In the genomic region with DNA sequence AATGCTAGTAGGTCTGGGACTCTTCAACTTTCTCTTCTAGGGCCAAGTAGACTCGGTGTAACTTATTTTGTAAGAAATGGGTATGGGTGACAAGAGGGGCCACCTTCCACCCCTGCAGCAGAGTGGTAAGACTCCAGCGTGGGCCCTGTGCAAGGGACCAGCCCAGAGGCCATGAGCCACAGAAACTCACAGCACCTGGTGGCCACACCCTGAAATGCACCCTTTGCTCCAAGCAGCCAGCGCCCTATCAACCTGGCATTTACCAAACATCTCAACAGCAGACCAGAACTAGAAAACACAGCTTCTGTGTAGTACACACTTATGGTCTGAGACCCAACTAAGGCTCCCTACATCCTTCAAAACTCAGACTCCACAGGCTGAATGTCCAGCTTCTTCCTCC, we compare ENCODE assay signal across 8 cellular contexts. TPM values are rescaled to one million over a fixed set of nuclear protein-coding genes. Genes with fewer than 3 reads are reported as not detected.
DNase-seq lines count a peak whose midpoint lies in the region; ATAC-seq and TF ChIP-seq lines count a peak whose summit lies in the region.

No MANE protein-coding gene starts in this region.

- no peak overlapping the region for H2AFZ ChIP-seq in H9 (ENCODE audit: low read length)

- H2BK15ac ChIP-seq in H9 (ENCODE audit: low read depth, low read length), result no peak overlapping the region

- H4K8ac ChIP-seq in H9 (replicated peaks; ENCODE audit: insufficient read length, low read depth, low read length), result no peak overlapping the region

- no peaks in the 10 kb centered on the region for H4K20me1 ChIP-seq in H9 (ENCODE audit: control insufficient read depth, insufficient read depth, insufficient read length)

- H3T11ph ChIP-seq in H9 (ENCODE audit: low read length), result no peak overlapping the region

- no peak overlapping the region for H2BK20ac ChIP-seq in H9 (ENCODE audit: low read depth, low read length, poor library complexity, severe bottlenecking)

- H2BK5ac ChIP-seq in H9 (ENCODE audit: insufficient read length, low read length), result no peak overlapping the region

- no peak overlapping the region for H2AK5ac ChIP-seq in H9 (ENCODE audit: insufficient read length, low read length)

- no peak overlapping the region for H2BK120ac ChIP-seq in H9 (ENCODE audit: low read depth, low read length, poor library complexity, severe bottlenecking)

- H3K4ac ChIP-seq in H9 (ENCODE audit: low read depth, low read length), result no peak overlapping the region

- TF ChIP-seq CTCF in H9 (conservative IDR thresholded peaks at IDR 0.05) (peak; percentile 76), RWPE2 (IDR thresholded peaks at IDR 0.05; ENCODE audit: poor library complexity, severe bottlenecking) (peak; percentile 52)

- ATAC-seq in RWPE2 (ENCODE audit: low read depth) (peak; percentile 66), HG02970 (IDR thresholded peaks at IDR 0.05; ENCODE audit: low FRiP score, unreplicated experiment) (no peak)

- H3K27me3 Mint-ChIP-seq in H9 (ENCODE audit: low read depth), result no peaks in the 10 kb centered on the region

- peaks cover 48 to 73% (median 72%) of the 10 kb centered on the region in 3 experiments for H3K36me3 Mint-ChIP-seq in H9 (ENCODE audit: insufficient read depth in 1 of 3, low read depth in 3 of 3)

- H3K9me3 Mint-ChIP-seq in H9, result no peaks in the 10 kb centered on the region; a peak in 1 of 5 replicates

- H3K27ac Mint-ChIP-seq in H9, result peak overlapping the region in 1 of 3 experiments; percentile 88; a peak in 3 of 7 replicates

- no peak overlapping the region for H3K18ac ChIP-seq in H9 (ENCODE audit: insufficient read length, low read depth, low read length)

- DNase-seq in CD1c-positive myeloid dendritic cell (ENCODE audit: extremely low spot score) (peak; percentile 71), H9 (peak; percentile 64), RWPE2 (ENCODE audit: low spot score) (no peak), iPS DF 6.9 (ENCODE audit: low read depth, low spot score) (peak; percentile 33), NCI-H1436 treated with DMSO at 0.1 percent for 48 hours (lab: John Stamatoyannopoulos, UW) (no peak)
- DNase-seq in activated naive CD4-positive, alpha-beta T cell treated with Interleukin-2 at 50 U/mL for 16 hours, result peak; percentile 79
- DNase-seq in stimulated activated CD4-positive, alpha-beta T cell treated with anti-CD3 and anti-CD28 coated beads, TNF-alpha, amount 100 ng/mL, for 1 hour (ENCODE audit: low read depth in 3 of 3, low spot score in 1 of 3), result peak; percentile 29 to 59 (median 58)

- no peak overlapping the region for H4K91ac ChIP-seq in H9 (ENCODE audit: insufficient read length, low read depth, low read length)

- peak overlapping the region; percentile 1 for H3K4me2 ChIP-seq in H9 (ENCODE audit: insufficient read depth, insufficient read length, low read length)

- no peak overlapping the region for H3K27ac ChIP-seq in H9 (ENCODE audit: insufficient read length, low read depth, low read length)
- H3K27ac ChIP-seq in RWPE2 (ENCODE audit: poor library complexity, severe bottlenecking), result no peak overlapping the region
- no peak overlapping the region for H3K27ac ChIP-seq in iPS DF 6.9 (ENCODE audit: low read length)

- peaks cover 14 to 16% of the 10 kb centered on the region in 2 experiments for H3K4me1 Mint-ChIP-seq in H9

- H3K27me3 ChIP-seq in H9 (ENCODE audit: insufficient read depth, low read length), result no peaks in the 10 kb centered on the region
- no peaks in the 10 kb centered on the region for H3K27me3 ChIP-seq in RWPE2 (ENCODE audit: insufficient read depth, poor library complexity, severe bottlenecking)
- no peaks in the 10 kb centered on the region for H3K27me3 ChIP-seq in iPS DF 6.9 (ENCODE audit: control insufficient read depth, insufficient read depth, low read length)

- peaks cover 1% of the 10 kb centered on the region for H3K23me2 ChIP-seq in H9 (ENCODE audit: insufficient read length, low read depth, low read length, poor library complexity, severe bottlenecking)

- H3K4me3 ChIP-seq in RWPE2 (ENCODE audit: severe bottlenecking) (no peak overlapping the region), iPS DF 6.9 (ENCODE audit: low read length) (no peak overlapping the region)

- H3K79me1 ChIP-seq in H9 (ENCODE audit: insufficient read depth, low read depth, low read length, poor library complexity, severe bottlenecking), result peaks cover 13% of the 10 kb centered on the region

- no peak overlapping the region for H3K23ac ChIP-seq in H9 (ENCODE audit: insufficient read length, low read depth, low read length)

- H3K4me1 ChIP-seq in H9 (ENCODE audit: insufficient read depth, low read length), result no peaks in the 10 kb centered on the region
- peaks cover 7% of the 10 kb centered on the region for H3K4me1 ChIP-seq in RWPE2 (ENCODE audit: insufficient read depth, poor library complexity, severe bottlenecking)
- H3K4me1 ChIP-seq in iPS DF 6.9 (ENCODE audit: control insufficient read depth, insufficient read depth, low read length), result no peaks in the 10 kb centered on the region

- H3K9ac ChIP-seq in H9 (ENCODE audit: extremely low read depth, insufficient read length, low read length), result no peak overlapping the region

- no peak overlapping the region for H2BK12ac ChIP-seq in H9 (ENCODE audit: insufficient read length, low read depth, low read length)

- peaks cover 5% of the 10 kb centered on the region; the same call in 1 of the 2 replicates for H3K79me2 ChIP-seq in H9 (ENCODE audit: insufficient read depth, low read length)

- peak overlapping the region in 1 of 2 experiments; percentile 35; a peak in 1 of 5 replicates for H3K4me3 Mint-ChIP-seq in H9

- no peak overlapping the region for H3K14ac ChIP-seq in H9 (ENCODE audit: insufficient read depth, low read length)

- WGBS in H9 (ENCODE audit: extremely low coverage, insufficient read length, low lambda C conversion rate), result no CpG with 5 or more reads among the region's 3 CpGs
- no CpG with 5 or more reads among the region's 3 CpGs for WGBS in iPS DF 6.9 (ENCODE audit: insufficient coverage, insufficient read length)

- H3K36me3 ChIP-seq in RWPE2 (ENCODE audit: low read depth) (peaks cover 61% of the 10 kb centered on the region), iPS DF 6.9 (ENCODE audit: control insufficient read depth, insufficient read depth, low read length) (peaks cover 18% of the 10 kb centered on the region)

- H3K56ac ChIP-seq in H9 (ENCODE audit: insufficient read length, low read depth, low read length), result no peak overlapping the region

- no peaks in the 10 kb centered on the region for H3K9me3 ChIP-seq in H9 (ENCODE audit: control insufficient read depth, low read depth, low read length)
- no peaks in the 10 kb centered on the region for H3K9me3 ChIP-seq in RWPE2 (ENCODE audit: severe bottlenecking)
- H3K9me3 ChIP-seq in iPS DF 6.9 (ENCODE audit: control insufficient read depth, insufficient read depth, low read length), result no peaks in the 10 kb centered on the region

- H4K5ac ChIP-seq in H9 (ENCODE audit: insufficient read length, low read depth, low read length), result no peak overlapping the region

RNA-seq across cellular contexts. Expression of gene CDCA5, which starts 5.7 kb away (rescaled TPM):
- total RNA-seq in H9 (2021), result 93.9 and 94.8 TPM in 2 replicates

RNA-seq across cellular contexts. Expression of gene ZFPL1, which starts 5.9 kb away (rescaled TPM):
- total RNA-seq in H9 (2021), result 24.2 and 26.7 TPM in 2 replicates

RNA-seq across cellular contexts. Expression of gene VPS51, which starts 17.9 kb away (rescaled TPM):
- total RNA-seq in H9 (2021), result 94.7 and 98.5 TPM in 2 replicates

RNA-seq across cellular contexts. Expression of gene NAALADL1, which starts 19.8 kb away (rescaled TPM):
- total RNA-seq in H9 (2021), result 1.0 and 1.2 TPM in 2 replicates

RNA-seq across cellular contexts. Expression of gene TM7SF2, which starts 33.5 kb away (rescaled TPM):
- 74.8 and 76.1 TPM in 2 replicates for total RNA-seq in H9 (2021)

Comparison
In these comparisons a context has a peak if more than half of its experiments do, and no peak if none do; other contexts are left out.
1. DNase-seq: peak in CD1c-positive myeloid dendritic cell (single experiment), H9 (single experiment), activated naive CD4-positive, alpha-beta T cell treated with Interleukin-2 at 50 U/mL for 16 hours (single experiment), iPS DF 6.9 (single experiment) and stimulated activated CD4-positive, alpha-beta T cell treated with anti-CD3 and anti-CD28 coated beads, TNF-alpha, amount 100 ng/mL, for 1 hour (3 of 3); none in RWPE2 (single experiment) and NCI-H1436 treated with DMSO at 0.1 percent for 48 hours (single experiment).